Comparison of ENCODE assay signal across 1 cellular context in genomic region chr1:109620890-109621289, GRCh38.
TF ChIP-seq lines count a peak whose summit lies in the region.

No MANE protein-coding gene starts in this region.

TF ChIP-seq in K562, 482 proteins besides CTCF, POLR2A, EP300 and RAD21 (continued from another document and continues in another):
- TF ChIP-seq TSHZ1 (CRISPR knock-in tag; IDR thresholded peaks at IDR 0.05) (no peak), RBM25 (IDR thresholded peaks at IDR 0.05; ENCODE audit: low read depth, low read length, severe bottlenecking) (no peak), ZNF436 (CRISPR knock-in tag; IDR thresholded peaks at IDR 0.05) (no peak), SRSF1 (IDR thresholded peaks at IDR 0.05; ENCODE audit: low read depth, low read length) (no peak), SFPQ (IDR thresholded peaks at IDR 0.05; ENCODE audit: low read depth, low read length) (no peak), ZBTB49 (CRISPR knock-in tag; IDR thresholded peaks at IDR 0.05; ENCODE audit: borderline replicate concordance) (no peak), USF2 (CRISPR knock-in tag; IDR thresholded peaks at IDR 0.05) (no peak), PRPF4 (IDR thresholded peaks at IDR 0.05; ENCODE audit: insufficient read depth, low read depth, low read length, poor library complexity, severe bottlenecking) (no peak), CHD4 (IDR thresholded peaks at IDR 0.05; ENCODE audit: insufficient read depth, insufficient replicate concordance, low read depth, low read length, poor library complexity, severe bottlenecking) (no peak), RBBP5 (IDR thresholded peaks at IDR 0.05; ENCODE audit: borderline replicate concordance, insufficient read depth, low read length, poor library complexity, severe bottlenecking) (no peak), ATF3 (IDR thresholded peaks at IDR 0.05) (0 out of 2 replicates have a peak, but pooled peaks have one; percentile 18), ATF3 (CRISPR knock-in tag; conservative IDR thresholded peaks at IDR 0.05) (no peak), TFE3 (CRISPR knock-in tag; IDR thresholded peaks at IDR 0.05) (no peak), TCFL5 (CRISPR knock-in tag; conservative IDR thresholded peaks at IDR 0.05) (no peak), MAX (CRISPR knock-in tag; IDR thresholded peaks at IDR 0.05) (no peak), NFRKB (IDR thresholded peaks at IDR 0.05; ENCODE audit: low read depth) (no peak), SMAD2 (IDR thresholded peaks at IDR 0.05; ENCODE audit: low read depth, low read length) (no peak), MCM3 (IDR thresholded peaks at IDR 0.05) (no peak), RBM34 (IDR thresholded peaks at IDR 0.05; ENCODE audit: borderline replicate concordance, insufficient read depth, low read length) (no peak), CBX8 (IDR thresholded peaks at IDR 0.05; ENCODE audit: borderline replicate concordance, extremely low read depth, low read depth, low read length, poor library complexity, severe bottlenecking) (no peak), ARID2 (IDR thresholded peaks at IDR 0.05) (no peak), XRCC4 (IDR thresholded peaks at IDR 0.05; ENCODE audit: extremely low read depth, insufficient read depth, insufficient read length) (no peak), FOXK2 (conservative IDR thresholded peaks at IDR 0.05 in 1 of 2, IDR thresholded peaks at IDR 0.05 in 1 of 2; ENCODE audit: low read depth in 2 of 2) (no peak), MAFF (IDR thresholded peaks at IDR 0.05; ENCODE audit: low read length) (no peak), SETDB1 (IDR thresholded peaks at IDR 0.05; ENCODE audit: low read length) (no peak), RBM22 (IDR thresholded peaks at IDR 0.05; ENCODE audit: low read depth, low read length, poor library complexity, severe bottlenecking) (no peak), ZNF395 (CRISPR knock-in tag; IDR thresholded peaks at IDR 0.05) (no peak), ZNF512 (tag; IDR thresholded peaks at IDR 0.05) (no peak), CSDE1 (IDR thresholded peaks at IDR 0.05) (peak in 1 of 2 experiments; percentile 56; a peak in 1 of 4 replicates), PHTF2 (CRISPR knock-in tag; IDR thresholded peaks at IDR 0.05) (no peak), MLX (CRISPR knock-in tag; conservative IDR thresholded peaks at IDR 0.05) (no peak), ZNF57 (CRISPR knock-in tag; IDR thresholded peaks at IDR 0.05) (0 out of 2 replicates have a peak, but pooled peaks have one; percentile 17), MAFK (IDR thresholded peaks at IDR 0.05; ENCODE audit: low read length) (no peak), ZNF696 (CRISPR knock-in tag; conservative IDR thresholded peaks at IDR 0.05) (no peak), SP1 (CRISPR knock-in tag; IDR thresholded peaks at IDR 0.05) (no peak), STAT5A (IDR thresholded peaks at IDR 0.05; ENCODE audit: borderline replicate concordance, low read length) (no peak), BRD4 (IDR thresholded peaks at IDR 0.05) (no peak), MYNN (IDR thresholded peaks at IDR 0.05) (no peak), MYNN (CRISPR knock-in tag; IDR thresholded peaks at IDR 0.05) (no peak), NR1H2 (CRISPR knock-in tag; IDR thresholded peaks at IDR 0.05) (no peak), ELF4 (CRISPR knock-in tag; IDR thresholded peaks at IDR 0.05) (0 out of 2 replicates have a peak, but pooled peaks have one; percentile 36), ATF4 (CRISPR knock-in tag; IDR thresholded peaks at IDR 0.05) (no peak)
